10 cellular contexts compared by ENCODE assay signal in the genomic region with DNA sequence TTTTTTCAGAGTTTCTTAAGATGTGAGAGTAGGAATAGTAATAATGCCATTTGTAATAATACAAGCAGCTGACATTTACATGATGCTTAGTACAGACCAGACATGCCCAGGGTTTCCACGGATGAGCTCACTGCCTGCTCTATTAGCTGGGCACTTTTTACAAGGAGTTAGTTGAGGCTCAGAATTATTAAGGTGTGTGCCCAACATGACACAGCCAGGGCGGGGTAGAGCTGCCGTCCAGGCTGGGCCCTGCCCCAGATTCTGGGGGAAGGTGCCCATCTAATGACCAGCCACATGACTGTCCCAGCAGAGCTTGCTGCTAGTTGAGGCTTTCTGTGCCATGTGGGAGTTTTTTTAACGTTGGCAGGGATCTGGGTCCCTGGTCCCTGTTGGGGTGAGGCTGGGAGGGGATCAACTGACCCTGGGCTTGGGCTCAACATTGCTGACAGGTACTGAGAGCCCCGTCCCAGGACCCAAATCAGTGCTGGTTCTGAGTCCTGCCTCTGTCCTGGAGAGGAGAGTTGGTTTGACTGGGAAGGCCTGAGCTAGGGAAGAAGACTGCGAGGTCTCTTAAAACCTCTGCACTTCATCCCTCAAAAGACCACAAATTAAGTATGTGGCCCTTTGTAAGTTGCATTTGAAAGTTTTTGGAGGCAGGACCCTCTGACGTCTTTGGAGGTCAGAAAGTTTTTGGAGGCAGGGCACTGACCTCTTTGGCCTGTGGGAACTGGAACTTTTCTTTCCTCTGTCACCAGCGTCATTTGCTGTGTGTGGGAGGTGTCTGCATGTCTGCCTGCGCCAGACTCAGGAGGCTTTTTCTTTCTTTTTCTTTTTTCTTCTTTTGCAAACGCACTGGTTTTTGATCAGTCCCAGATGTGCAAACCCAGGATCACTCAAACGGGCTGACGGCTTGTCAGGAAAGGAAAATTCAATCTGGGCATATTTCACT. TPM values are rescaled to one million over a fixed set of nuclear protein-coding genes. Genes with fewer than 3 reads are reported as not detected.
DNase-seq lines count a peak whose midpoint lies in the region; ATAC-seq and TF ChIP-seq lines count a peak whose summit lies in the region.
"Had no signal": no experiment of that assay in that cellular context is flagged by ENCODE, and none has a peak within 500 bp of the region (broad histone marks: within the 10 kb centered on the region; RNA-seq: fewer than 3 reads in every experiment).

No MANE protein-coding gene starts in this region.

- H3K36me3 ChIP-seq in BLaER1 (no peaks in the 10 kb centered on the region), skeletal muscle satellite cell (ENCODE audit: insufficient read depth, low read length) (no peaks in the 10 kb centered on the region), brain microvascular endothelial cell (replicated peaks) (no peaks in the 10 kb centered on the region)

- H3K9ac ChIP-seq in BLaER1 (no peak overlapping the region), skeletal muscle satellite cell (ENCODE audit: low read depth, low read length) (peak overlapping the region; percentile 76)

- H3K4me3 ChIP-seq in BLaER1 (no peak overlapping the region), choroid plexus epithelial cell (ENCODE audit: low read depth, low read length) (peak overlapping the region; percentile 5), right cardiac atrium (ENCODE audit: low read length) (peak overlapping the region; percentile 66), skeletal muscle satellite cell (ENCODE audit: low read length) (peak overlapping the region; percentile 82), brain microvascular endothelial cell (ENCODE audit: low read depth, low read length) (no peak overlapping the region)

- H3K4me2 ChIP-seq in BLaER1 (peak overlapping the region; percentile 41), skeletal muscle satellite cell (ENCODE audit: low read length) (peak overlapping the region; percentile 92)

- H3K9me3 ChIP-seq in BLaER1: no peaks in the 10 kb centered on the region
- no peaks in the 10 kb centered on the region for H3K9me3 ChIP-seq in right cardiac atrium (ENCODE audit: control insufficient read depth, low read length)
- no peaks in the 10 kb centered on the region for H3K9me3 ChIP-seq in skeletal muscle satellite cell (replicated peaks; ENCODE audit: low read length)

- ATAC-seq in right cardiac atrium (peak in 1 of 2 donors; percentile 18), GM21737 (IDR thresholded peaks at IDR 0.05; ENCODE audit: unreplicated experiment) (no peak)
- ATAC-seq: Panc1 had no signal

- 48% methylated on average over 12 of the region's 12 CpGs for WGBS in right cardiac atrium

- no peak overlapping the region for H3K27ac ChIP-seq in BLaER1
- H3K27ac ChIP-seq in right cardiac atrium (ENCODE audit: low read length): peak overlapping the region; percentile 67
- no peak overlapping the region for H3K27ac ChIP-seq in brain microvascular endothelial cell

- H3K27me3 ChIP-seq in BLaER1 (peaks cover 16% of the 10 kb centered on the region), right cardiac atrium (ENCODE audit: control insufficient read depth, insufficient read depth) (no peaks in the 10 kb centered on the region), skeletal muscle satellite cell (ENCODE audit: control insufficient read depth, insufficient read depth, low read length) (no peaks in the 10 kb centered on the region), brain microvascular endothelial cell (replicated peaks) (no peaks in the 10 kb centered on the region)

- in situ Hi-C loops in brain microvascular endothelial cell (cut with HindIII; ENCODE audit: low pct_ligation_motif_present, low sequenced_read_pairs): no loop called here

- H3K4me1 ChIP-seq in BLaER1: peaks cover 23% of the 10 kb centered on the region
- peaks cover 3% of the 10 kb centered on the region for H3K4me1 ChIP-seq in right cardiac atrium (ENCODE audit: control insufficient read depth, insufficient read depth, low read length)
- H3K4me1 ChIP-seq in skeletal muscle satellite cell (ENCODE audit: control insufficient read depth, insufficient read depth, low read length): peaks cover 54% of the 10 kb centered on the region

- peaks cover 11% of the 10 kb centered on the region; the same call in 1 of the 2 replicates for H4K20me1 ChIP-seq in BLaER1

- DNase-seq in choroid plexus epithelial cell (ENCODE audit: low read depth): no peak
- peak in 1 of 3 donors; percentile 43 for DNase-seq in right cardiac atrium
- no peak for DNase-seq in COR-L47 (lab: John Stamatoyannopoulos, UW)
- DNase-seq in stimulated activated CD4-positive, alpha-beta T cell treated with anti-CD3 and anti-CD28 coated beads, Interleukin-15, amount 100 ng/mL, for 24 hours: no peak
- DNase-seq in brain microvascular endothelial cell: no peak
- DNase-seq: activated naive CD8-positive, alpha-beta T cell treated with anti-CD3 and anti-CD28 coated beads for 36 hours had no signal

- TF ChIP-seq CTCF in choroid plexus epithelial cell (conservative IDR thresholded peaks at IDR 0.05; ENCODE audit: low read depth, low read length): no peak
- no peak for TF ChIP-seq CTCF in brain microvascular endothelial cell (IDR thresholded peaks at IDR 0.05; ENCODE audit: low read depth, low read length, missing control alignments)

- intact Hi-C loops in right cardiac atrium (cut with DNase I): no loop called here

RNA-seq across cellular contexts. Expression of gene CRISPLD2, which starts 2.2 kb away (rescaled TPM):
- total RNA-seq in right cardiac atrium: 10 to 100 TPM; 13.1 to 69.5 (median 29.2) TPM
- polyA plus RNA-seq in right cardiac atrium: 12.7 TPM
- 26.4 and 46.7 TPM in 2 replicates for total RNA-seq in skeletal muscle satellite cell (2012; rRNA removed)
- total RNA-seq: activated naive CD8-positive, alpha-beta T cell treated with anti-CD3 and anti-CD28 coated beads for 36 hours had no signal

Comparison
In these comparisons a context has a peak if more than half of its experiments do, and no peak if none do; other contexts are left out.
1. H3K4me3 ChIP-seq: peak in choroid plexus epithelial cell (single experiment), right cardiac atrium (single experiment) and skeletal muscle satellite cell (single experiment); none in BLaER1 (single experiment) and brain microvascular endothelial cell (single experiment).